ENCODE assay signal across 1 cellular context in the genomic region with DNA sequence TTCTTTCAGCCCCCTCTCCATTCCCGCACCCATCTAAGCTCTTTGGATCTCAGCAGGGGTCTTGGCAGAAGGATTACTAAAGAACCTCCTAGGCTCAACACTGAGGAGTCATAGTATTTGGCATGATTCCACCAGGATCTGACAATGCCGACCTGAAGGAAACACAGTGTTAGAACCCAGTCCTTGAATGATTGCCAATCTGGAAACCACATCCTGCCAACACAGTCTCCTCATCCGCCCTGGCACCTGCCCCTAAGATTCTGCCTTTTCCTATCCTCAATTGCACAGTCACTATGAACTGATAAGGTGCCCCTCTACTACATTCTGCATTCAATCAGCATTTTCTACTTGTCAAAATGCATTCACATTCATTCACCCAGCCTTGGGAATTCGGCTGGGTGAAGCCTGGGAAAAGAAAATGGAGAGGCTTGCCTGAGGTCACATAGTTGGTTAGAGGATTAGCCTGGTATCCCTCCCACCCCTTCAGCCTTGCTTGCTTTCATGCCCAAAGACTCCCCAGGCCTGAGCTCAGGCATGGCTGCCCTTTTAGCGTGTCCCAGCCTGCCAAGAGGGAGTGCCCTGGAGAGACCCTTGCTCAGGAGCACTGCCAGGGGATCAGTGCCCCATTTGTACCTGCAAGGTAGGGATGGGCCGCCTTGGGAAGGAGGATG.
TF ChIP-seq lines count a peak whose summit lies in the region.

No MANE protein-coding gene starts in this region.

TF ChIP-seq in HepG2, 621 proteins besides CTCF, POLR2A, EP300 and RAD21:
- TF ChIP-seq SMARCE1 (IDR thresholded peaks at IDR 0.05; ENCODE audit: borderline replicate concordance) (no peak), ZNF232 (CRISPR knock-in tag; IDR thresholded peaks at IDR 0.05; ENCODE audit: borderline replicate concordance) (no peak), NPAS2 (CRISPR knock-in tag; IDR thresholded peaks at IDR 0.05; ENCODE audit: borderline replicate concordance) (no peak), POGZ (CRISPR knock-in tag; IDR thresholded peaks at IDR 0.05) (no peak), ZFP1 (CRISPR knock-in tag; IDR thresholded peaks at IDR 0.05) (no peak), ZNF709 (CRISPR knock-in tag; IDR thresholded peaks at IDR 0.05) (no peak), RBM39 (IDR thresholded peaks at IDR 0.05; ENCODE audit: low read depth, low read length, poor library complexity, severe bottlenecking) (no peak), NFYC (CRISPR knock-in tag; IDR thresholded peaks at IDR 0.05) (no peak), MXI1 (IDR thresholded peaks at IDR 0.05; ENCODE audit: borderline replicate concordance, low read depth, low read length) (no peak)
- TF ChIP-seq, protein P1, sequence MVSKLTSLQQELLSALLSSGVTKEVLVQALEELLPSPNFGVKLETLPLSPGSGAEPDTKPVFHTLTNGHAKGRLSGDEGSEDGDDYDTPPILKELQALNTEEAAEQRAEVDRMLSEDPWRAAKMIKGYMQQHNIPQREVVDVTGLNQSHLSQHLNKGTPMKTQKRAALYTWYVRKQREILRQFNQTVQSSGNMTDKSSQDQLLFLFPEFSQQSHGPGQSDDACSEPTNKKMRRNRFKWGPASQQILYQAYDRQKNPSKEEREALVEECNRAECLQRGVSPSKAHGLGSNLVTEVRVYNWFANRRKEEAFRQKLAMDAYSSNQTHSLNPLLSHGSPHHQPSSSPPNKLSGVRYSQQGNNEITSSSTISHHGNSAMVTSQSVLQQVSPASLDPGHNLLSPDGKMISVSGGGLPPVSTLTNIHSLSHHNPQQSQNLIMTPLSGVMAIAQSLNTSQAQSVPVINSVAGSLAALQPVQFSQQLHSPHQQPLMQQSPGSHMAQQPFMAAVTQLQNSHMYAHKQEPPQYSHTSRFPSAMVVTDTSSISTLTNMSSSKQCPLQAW (CRISPR knock-in tag; IDR thresholded peaks at IDR 0.05), result no peak
- TF ChIP-seq, protein P2, sequence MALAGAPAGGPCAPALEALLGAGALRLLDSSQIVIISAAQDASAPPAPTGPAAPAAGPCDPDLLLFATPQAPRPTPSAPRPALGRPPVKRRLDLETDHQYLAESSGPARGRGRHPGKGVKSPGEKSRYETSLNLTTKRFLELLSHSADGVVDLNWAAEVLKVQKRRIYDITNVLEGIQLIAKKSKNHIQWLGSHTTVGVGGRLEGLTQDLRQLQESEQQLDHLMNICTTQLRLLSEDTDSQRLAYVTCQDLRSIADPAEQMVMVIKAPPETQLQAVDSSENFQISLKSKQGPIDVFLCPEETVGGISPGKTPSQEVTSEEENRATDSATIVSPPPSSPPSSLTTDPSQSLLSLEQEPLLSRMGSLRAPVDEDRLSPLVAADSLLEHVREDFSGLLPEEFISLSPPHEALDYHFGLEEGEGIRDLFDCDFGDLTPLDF (CRISPR knock-in tag; IDR thresholded peaks at IDR 0.05), result no peak
- TF ChIP-seq, protein P3, sequence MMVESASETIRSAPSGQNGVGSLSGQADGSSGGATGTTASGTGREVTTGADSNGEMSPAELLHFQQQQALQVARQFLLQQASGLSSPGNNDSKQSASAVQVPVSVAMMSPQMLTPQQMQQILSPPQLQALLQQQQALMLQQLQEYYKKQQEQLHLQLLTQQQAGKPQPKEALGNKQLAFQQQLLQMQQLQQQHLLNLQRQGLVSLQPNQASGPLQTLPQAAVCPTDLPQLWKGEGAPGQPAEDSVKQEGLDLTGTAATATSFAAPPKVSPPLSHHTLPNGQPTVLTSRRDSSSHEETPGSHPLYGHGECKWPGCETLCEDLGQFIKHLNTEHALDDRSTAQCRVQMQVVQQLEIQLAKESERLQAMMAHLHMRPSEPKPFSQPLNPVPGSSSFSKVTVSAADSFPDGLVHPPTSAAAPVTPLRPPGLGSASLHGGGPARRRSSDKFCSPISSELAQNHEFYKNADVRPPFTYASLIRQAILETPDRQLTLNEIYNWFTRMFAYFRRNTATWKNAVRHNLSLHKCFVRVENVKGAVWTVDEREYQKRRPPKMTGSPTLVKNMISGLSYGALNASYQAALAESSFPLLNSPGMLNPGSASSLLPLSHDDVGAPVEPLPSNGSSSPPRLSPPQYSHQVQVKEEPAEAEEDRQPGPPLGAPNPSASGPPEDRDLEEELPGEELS (CRISPR knock-in tag; IDR thresholded peaks at IDR 0.05), result no peak
- TF ChIP-seq, protein P4, sequence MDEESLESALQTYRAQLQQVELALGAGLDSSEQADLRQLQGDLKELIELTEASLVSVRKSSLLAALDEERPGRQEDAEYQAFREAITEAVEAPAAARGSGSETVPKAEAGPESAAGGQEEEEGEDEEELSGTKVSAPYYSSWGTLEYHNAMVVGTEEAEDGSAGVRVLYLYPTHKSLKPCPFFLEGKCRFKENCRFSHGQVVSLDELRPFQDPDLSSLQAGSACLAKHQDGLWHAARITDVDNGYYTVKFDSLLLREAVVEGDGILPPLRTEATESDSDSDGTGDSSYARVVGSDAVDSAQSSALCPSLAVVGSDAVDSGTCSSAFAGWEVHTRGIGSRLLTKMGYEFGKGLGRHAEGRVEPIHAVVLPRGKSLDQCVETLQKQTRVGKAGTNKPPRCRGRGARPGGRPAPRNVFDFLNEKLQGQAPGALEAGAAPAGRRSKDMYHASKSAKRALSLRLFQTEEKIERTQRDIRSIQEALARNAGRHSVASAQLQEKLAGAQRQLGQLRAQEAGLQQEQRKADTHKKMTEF (CRISPR knock-in tag; IDR thresholded peaks at IDR 0.05), result no peak
